In the genomic region with DNA sequence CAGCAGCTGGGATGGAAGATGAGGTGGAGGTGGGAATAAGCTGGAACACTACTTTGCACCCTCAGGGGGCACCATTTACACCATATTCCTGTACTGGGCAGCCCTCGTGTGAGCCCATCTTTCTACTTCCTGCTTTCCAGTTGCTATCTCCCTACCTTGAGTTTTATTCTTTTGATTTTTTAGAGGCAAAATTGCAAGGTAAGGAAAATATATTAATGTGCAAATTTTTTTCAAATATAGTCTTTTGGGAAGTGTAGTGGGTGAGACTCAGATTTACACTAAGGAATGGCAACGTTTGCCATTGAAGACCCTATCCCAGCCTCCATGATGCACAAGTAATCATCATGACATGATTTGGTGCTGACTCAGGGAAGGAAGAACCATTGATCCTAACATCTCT, we compare ENCODE assay signal across 11 cellular contexts. TPM values are rescaled to one million over a fixed set of nuclear protein-coding genes. Genes with fewer than 3 reads are reported as not detected.
"Had no signal": no experiment of that assay in that cellular context is flagged by ENCODE, and none has a peak within 500 bp of the region (broad histone marks: within the 10 kb centered on the region; RNA-seq: fewer than 3 reads in every experiment).

No MANE protein-coding gene starts in this region.

- H3K4me1 ChIP-seq: HAP-1 had no signal

- H3K27ac ChIP-seq: GM23248, HL-60 had no signal

- H3K4me3 ChIP-seq: GM23248, HAP-1 had no signal

- H3K9me3 ChIP-seq: HAP-1 had no signal

- H2AFZ ChIP-seq: GM23248 had no signal

- ATAC-seq: HCT116 had no signal

- DNase-seq: GM23248, GOT3, H7, HFFc6, KG1 had no signal

- H3K4me1 Mint-ChIP-seq: IgD-negative memory B cell had no signal

- H3K36me3 ChIP-seq: HAP-1 had no signal

- H3K9ac ChIP-seq: GM23248 had no signal

- H3K4me3 Mint-ChIP-seq: HFFc6, IgD-negative memory B cell had no signal

- H3K36me3 Mint-ChIP-seq: IgD-negative memory B cell had no signal

- H3K27ac Mint-ChIP-seq: HFFc6, IgD-negative memory B cell had no signal

- H3K9me3 Mint-ChIP-seq: HFFc6, IgD-negative memory B cell had no signal

RNA-seq across cellular contexts. Expression of a gene that starts 31.1 kb away (rescaled TPM):
- total RNA-seq: HT1080 had no signal

RNA-seq across cellular contexts. Expression of a gene that starts 35.2 kb away (rescaled TPM):
- total RNA-seq: GM23248, H4, H7, HFFc6, HT1080 had no signal
- polyA plus RNA-seq: GM23248, IgD-negative memory B cell had no signal

RNA-seq across cellular contexts. Expression of a gene that starts 52.5 kb away (rescaled TPM):
- total RNA-seq: GM23248, H4, H7, HFFc6 had no signal
- polyA plus RNA-seq: GM23248 had no signal
